ENCODE assay signal across 7 cellular contexts in the genomic region with DNA sequence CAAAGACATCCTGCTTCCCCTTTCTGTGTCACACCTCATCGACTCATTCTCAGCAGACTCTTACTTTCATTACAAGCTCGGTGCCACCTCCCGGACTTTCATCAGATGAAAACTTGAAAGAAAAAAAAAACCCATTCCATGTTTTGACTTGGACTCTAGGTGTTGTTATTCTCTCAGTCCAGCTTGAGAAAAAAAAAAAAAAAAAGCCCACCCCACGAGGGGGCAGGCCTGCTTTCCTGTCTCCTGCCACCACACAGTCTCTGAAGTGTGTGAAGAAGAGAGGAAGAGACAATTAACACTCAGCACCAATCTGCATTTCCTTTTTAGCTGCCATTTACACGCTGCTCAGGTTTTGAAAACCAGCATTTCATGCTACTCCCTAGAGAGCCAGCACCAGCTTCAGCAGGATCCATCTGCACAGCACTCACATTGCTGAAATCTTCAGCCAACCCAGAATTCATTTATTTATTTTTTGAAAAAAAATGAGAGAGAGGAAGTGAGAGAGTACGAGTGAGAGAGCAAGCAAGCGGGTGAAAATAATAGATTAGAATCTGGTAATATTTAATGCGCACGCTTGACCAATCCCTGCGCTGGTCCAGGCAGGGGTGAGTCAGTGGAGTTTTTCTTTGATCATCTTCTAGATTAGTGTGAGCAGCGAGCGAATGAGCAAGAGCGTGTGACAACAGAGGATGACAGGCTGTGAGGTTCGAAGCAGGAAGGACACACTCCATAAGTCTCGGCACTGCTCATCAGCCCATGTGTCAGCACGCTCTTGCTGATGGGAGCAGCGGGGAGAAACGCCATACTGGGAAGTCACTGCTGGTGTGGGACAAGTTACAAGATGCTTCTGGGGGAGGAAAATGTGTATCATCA.
DNase-seq lines count a peak whose midpoint lies in the region; ATAC-seq and TF ChIP-seq lines count a peak whose summit lies in the region.

No MANE protein-coding gene starts in this region.

- peak overlapping the region; percentile 25 for H3K4me3 ChIP-seq in fibroblast of mammary gland (ENCODE audit: control insufficient read depth, low read depth, low read length)

- ATAC-seq in GM18508 (IDR thresholded peaks at IDR 0.05; ENCODE audit: insufficient read depth, unreplicated experiment) (peak; percentile 76), HG02588 (IDR thresholded peaks at IDR 0.05; ENCODE audit: unreplicated experiment) (peak; percentile 90)

- DNase-seq in NCI-H146 treated with DMSO at 0.1 percent for 48 hours (lab: John Stamatoyannopoulos, UW; ENCODE audit: unreplicated experiment) (peak; percentile 63), fibroblast of mammary gland (ENCODE audit: low read depth) (peak; percentile 84), retina (peak; percentile 77), cortex of kidney (lab: John Stamatoyannopoulos, UW) (no peak)
- DNase-seq in activated CD8-positive, alpha-beta memory T cell treated with anti-CD3 and anti-CD28 coated beads for 1 hour (ENCODE audit: extremely low read depth in 1 of 2, low read depth in 1 of 2): peak; percentile 41 to 49

- no peak for TF ChIP-seq CTCF in fibroblast of mammary gland (conservative IDR thresholded peaks at IDR 0.05; ENCODE audit: control insufficient read depth, insufficient read depth, low read depth, low read length)
